10 cellular contexts compared by ENCODE assay signal in genomic region chr2:238847841-238848565, GRCh38. TPM values are rescaled to one million over a fixed set of nuclear protein-coding genes. Genes with fewer than 3 reads are reported as not detected.
DNase-seq lines count a peak whose midpoint lies in the region; ATAC-seq and TF ChIP-seq lines count a peak whose summit lies in the region.
"Had no signal": no experiment of that assay in that cellular context is flagged by ENCODE, and none has a peak within 500 bp of the region (broad histone marks: within the 10 kb centered on the region; RNA-seq: fewer than 3 reads in every experiment).

Gene TWIST2 (plus strand): TSS chr2:238848085. CDS start chr2:238848216, 131 bp downstream.

- H3K27ac Mint-ChIP-seq in dendritic cell treated with granulocyte-macrophage colony-stimulating factor and Interleukin-4, amounts not matched to agents 40 ng/mL and 50 ng/mL, for 4 days, result no peak within 1 kb of the TSS
- H3K27ac Mint-ChIP-seq in type B pancreatic cell, result no peak within 1 kb of the TSS
- no peak within 1 kb of the TSS for H3K27ac Mint-ChIP-seq in immature natural killer cell

- H3K9me3 ChIP-seq in lower lobe of right lung, result no peaks in the 10 kb centered on the region

- H3K27ac ChIP-seq in lower lobe of right lung, result peak within 1 kb of the TSS; percentile 64
- H3K27ac ChIP-seq: C4-2B had no signal

- peaks cover 15% of the 10 kb centered on the region for H3K4me1 ChIP-seq in lower lobe of right lung

- TF ChIP-seq CTCF in lower lobe of right lung (IDR thresholded peaks at IDR 0.05) (no peak), type B pancreatic cell (conservative IDR thresholded peaks at IDR 0.05) (no peak)

- H3K4me3 ChIP-seq in lower lobe of right lung, result peak within 1 kb of the TSS; percentile 63

- peak within 1 kb of the TSS; percentile 61 for H3K4me3 Mint-ChIP-seq in dendritic cell treated with granulocyte-macrophage colony-stimulating factor and Interleukin-4, amounts not matched to agents 40 ng/mL and 50 ng/mL, for 4 days
- H3K4me3 Mint-ChIP-seq in type B pancreatic cell (peak within 1 kb of the TSS; percentile 85), immature natural killer cell (no peak within 1 kb of the TSS)

- no peaks in the 10 kb centered on the region for H3K9me3 Mint-ChIP-seq in dendritic cell treated with granulocyte-macrophage colony-stimulating factor and Interleukin-4, amounts not matched to agents 40 ng/mL and 50 ng/mL, for 4 days
- no peaks in the 10 kb centered on the region for H3K9me3 Mint-ChIP-seq in type B pancreatic cell
- H3K9me3 Mint-ChIP-seq in immature natural killer cell, result no peaks in the 10 kb centered on the region

- H3K27me3 Mint-ChIP-seq in dendritic cell treated with granulocyte-macrophage colony-stimulating factor and Interleukin-4, amounts not matched to agents 40 ng/mL and 50 ng/mL, for 4 days, result peaks cover 84% of the 10 kb centered on the region
- H3K27me3 Mint-ChIP-seq in type B pancreatic cell (peaks cover 76% of the 10 kb centered on the region), immature natural killer cell (ENCODE audit: low read depth in 3 of 3) (peaks cover 3 to 21% (median 10%) of the 10 kb centered on the region in 3 donors)

- no peaks in the 10 kb centered on the region for H3K36me3 Mint-ChIP-seq in dendritic cell treated with granulocyte-macrophage colony-stimulating factor and Interleukin-4, amounts not matched to agents 40 ng/mL and 50 ng/mL, for 4 days (ENCODE audit: low read depth)
- H3K36me3 Mint-ChIP-seq in type B pancreatic cell (peaks cover 5% of the 10 kb centered on the region), immature natural killer cell (no peaks in the 10 kb centered on the region)

- peaks cover 19% of the 10 kb centered on the region for H3K4me1 Mint-ChIP-seq in dendritic cell treated with granulocyte-macrophage colony-stimulating factor and Interleukin-4, amounts not matched to agents 40 ng/mL and 50 ng/mL, for 4 days (ENCODE audit: low read depth)
- H3K4me1 Mint-ChIP-seq in type B pancreatic cell (ENCODE audit: unreplicated experiment) (peaks cover 21% of the 10 kb centered on the region), immature natural killer cell (peaks cover 0 to 1% of the 10 kb centered on the region in 2 donors)

- DNase-seq in NCI-H2171 treated with DMSO at 0.1 percent for 48 hours (lab: John Stamatoyannopoulos, UW), result peak; percentile 9
- DNase-seq in NCI-H2171 (lab: John Stamatoyannopoulos, UW), result no peak
- peak; percentile 81 for DNase-seq in lower lobe of right lung
- no peak for DNase-seq in type B pancreatic cell (ENCODE audit: extremely low spot score, unreplicated experiment)
- DNase-seq in immature natural killer cell, result no peak
- no peak for DNase-seq in stimulated activated CD4-positive, alpha-beta T cell treated with anti-CD3 and anti-CD28 coated beads, Interleukin-4, amount 100 ng/mL, for 4 hours

- intact Hi-C loops in dendritic cell treated with granulocyte-macrophage colony-stimulating factor and Interleukin-4, amounts not matched to agents 40 ng/mL and 50 ng/mL, for 4 days (cut with micrococcal nuclease), result no loop called here
- intact Hi-C loops in lower lobe of right lung (cut with DNase I), result no loop called here

- H3K36me3 ChIP-seq in lower lobe of right lung, result no peaks in the 10 kb centered on the region

- ATAC-seq in lower lobe of right lung (peak; percentile 83 to 89), HG03571 (IDR thresholded peaks at IDR 0.05; ENCODE audit: unreplicated experiment) (no peak)

- H3K27me3 ChIP-seq in lower lobe of right lung (ENCODE audit: low read depth), result peaks cover 70% of the 10 kb centered on the region

RNA-seq across cellular contexts. Expression of gene TWIST2, which starts in this region (rescaled TPM):
- 8.4 TPM for total RNA-seq in lower lobe of right lung
- total RNA-seq in type B pancreatic cell (ENCODE audit: low replicate concordance), result 0.95 and 27.3 TPM in 2 replicates
- polyA plus RNA-seq in immature natural killer cell, result under 1 TPM in 2 of 3 donors, not detected in 1; 0.17 to 0.61 TPM
- total RNA-seq: T-helper 1 cell treated with Interleukin-12 subunit alpha and Interleukin-12 subunit beta and Interleukin-4 antibody, amounts not matched to agents 30 ng/mL and 1 ng/mL, for 36 hours had no signal

Comparison
In these comparisons a context has a peak if more than half of its experiments do, and no peak if none do; other contexts are left out.
1. DNase-seq: peak in NCI-H2171 treated with DMSO at 0.1 percent for 48 hours (single experiment) and lower lobe of right lung (single experiment); none in NCI-H2171 (single experiment), type B pancreatic cell (single experiment), immature natural killer cell (0 of 3) and stimulated activated CD4-positive, alpha-beta T cell treated with anti-CD3 and anti-CD28 coated beads, Interleukin-4, amount 100 ng/mL, for 4 hours (0 of 2).
2. H3K4me3 Mint-ChIP-seq: peak in dendritic cell treated with granulocyte-macrophage colony-stimulating factor and Interleukin-4, amounts not matched to agents 40 ng/mL and 50 ng/mL, for 4 days (single experiment) and type B pancreatic cell (single experiment); none in immature natural killer cell (0 of 5).